24 cellular contexts compared by ENCODE assay signal in the genomic region with DNA sequence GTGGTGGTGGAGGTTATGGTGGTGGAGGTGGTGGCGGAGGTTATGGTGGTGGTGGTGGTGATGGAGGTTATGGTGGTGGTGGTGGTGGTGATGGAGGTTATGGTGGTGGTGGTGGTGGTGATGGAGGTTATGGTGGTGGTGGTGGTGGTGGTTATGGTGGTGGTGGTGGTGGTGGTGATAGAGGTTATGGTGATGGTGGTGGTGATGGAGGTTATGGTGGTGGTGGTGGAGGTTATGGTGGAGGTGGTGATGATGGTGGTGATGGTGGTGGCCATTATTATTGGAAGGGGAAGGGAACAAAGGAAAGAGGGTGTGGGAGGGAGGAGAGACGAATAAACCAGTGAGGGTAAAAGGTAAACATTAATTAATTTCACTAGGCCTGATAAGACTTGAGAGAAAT. TPM values are rescaled to one million over a fixed set of nuclear protein-coding genes. Genes with fewer than 3 reads are reported as not detected.
DNase-seq lines count a peak whose midpoint lies in the region; ATAC-seq, FAIRE-seq and TF ChIP-seq lines count a peak whose summit lies in the region.
"Had no signal": no experiment of that assay in that cellular context is flagged by ENCODE, and none has a peak within 500 bp of the region (broad histone marks: within the 10 kb centered on the region; RNA-seq: fewer than 3 reads in every experiment).

No MANE protein-coding gene starts in this region.

- FAIRE-seq in GM12892 (lab: Jason Lieb, UNC): peak; percentile 94
- FAIRE-seq: RCC 7860 had no signal

- no peak overlapping the region for H3K27ac ChIP-seq in naive thymus-derived CD4-positive, alpha-beta T cell (ENCODE audit: low read depth, low read length)
- H3K27ac ChIP-seq in RWPE1: no peak overlapping the region
- H3K27ac ChIP-seq: GM23248 had no signal

- H3K9me3 Mint-ChIP-seq in activated T-cell treated with anti-CD3 and anti-CD28 coated beads, Interleukin-2, amount 50 U/mL, for 72 hours: peaks cover 0 to 2% of the 10 kb centered on the region in 2 donors
- H3K9me3 Mint-ChIP-seq in activated T-cell treated with anti-CD3 and anti-CD28 coated beads, Interleukin-2, amount 50 U/mL, for 4 hours: no peaks in the 10 kb centered on the region
- peaks cover 0 to 4% (median 0%) of the 10 kb centered on the region in 11 donors for H3K9me3 Mint-ChIP-seq in naive thymus-derived CD4-positive, alpha-beta T cell
- H3K9me3 Mint-ChIP-seq: CD4-positive, alpha-beta T cell had no signal

- DNase-seq in activated T-cell treated with anti-CD3 and anti-CD28 coated beads, Interleukin-2, amount 50 U/mL, for 72 hours: no peak
- DNase-seq in activated T-cell treated with anti-CD3 and anti-CD28 coated beads, Interleukin-2, amount 50 U/mL, for 4 hours: no peak
- no peak for DNase-seq in GM12892 (ENCODE audit: insufficient read length)
- DNase-seq in T-helper 17 cell: no peak
- DNase-seq in naive thymus-derived CD4-positive, alpha-beta T cell: no peak
- DNase-seq in NCI-H2196 treated with DMSO at 0.1 percent for 48 hours (lab: John Stamatoyannopoulos, UW; ENCODE audit: unreplicated experiment): no peak
- no peak for DNase-seq in RWPE1 (ENCODE audit: low spot score)
- no peak for DNase-seq in cerebellar nuclear complex (lab: John Stamatoyannopoulos, UW)
- DNase-seq: Caco-2; CD4-positive, alpha-beta T cell; DMS 273 treated with DMSO at 0.1 percent for 48 hours; DMS79 treated with DMSO at 0.1 percent for 48 hours; GM23248; MV-4-11; NCI-H1105 treated with DMSO at 0.1 percent for 48 hours; NCI-H1694; NCI-H2081; NCI-H2171; NCI-H524 treated with DMSO at 0.1 percent for 48 hours; NCI-H82; Right ventricle myocardium superior had no signal

- H3K4me1 ChIP-seq in naive thymus-derived CD4-positive, alpha-beta T cell (ENCODE audit: control insufficient read depth in 2 of 2, insufficient read depth in 2 of 2, low read length in 2 of 2): peaks cover 17 to 36% of the 10 kb centered on the region in 2 donors

- no peaks in the 10 kb centered on the region for H3K36me3 ChIP-seq in naive thymus-derived CD4-positive, alpha-beta T cell (ENCODE audit: control insufficient read depth in 2 of 3, insufficient read depth in 3 of 3, low read length in 3 of 3)
- H3K36me3 ChIP-seq: BLaER1, HAP-1 had no signal

- H3K36me3 Mint-ChIP-seq in activated T-cell treated with anti-CD3 and anti-CD28 coated beads, Interleukin-2, amount 50 U/mL, for 72 hours (ENCODE audit: insufficient read depth in 2 of 2): peaks cover 0 to 3% of the 10 kb centered on the region in 2 donors
- peaks cover 2% of the 10 kb centered on the region for H3K36me3 Mint-ChIP-seq in activated T-cell treated with anti-CD3 and anti-CD28 coated beads, Interleukin-2, amount 50 U/mL, for 4 hours (ENCODE audit: insufficient read depth)
- peaks cover 4% of the 10 kb centered on the region for H3K36me3 Mint-ChIP-seq in T-helper 17 cell (ENCODE audit: low read depth)
- H3K36me3 Mint-ChIP-seq in naive thymus-derived CD4-positive, alpha-beta T cell: peaks cover 0 to 10% (median 0%) of the 10 kb centered on the region in 5 donors

- no peaks in the 10 kb centered on the region for H3K27me3 Mint-ChIP-seq in activated T-cell treated with anti-CD3 and anti-CD28 coated beads, Interleukin-2, amount 50 U/mL, for 72 hours (ENCODE audit: low read depth)
- H3K27me3 Mint-ChIP-seq in activated T-cell treated with anti-CD3 and anti-CD28 coated beads, Interleukin-2, amount 50 U/mL, for 4 hours (ENCODE audit: low read depth): no peaks in the 10 kb centered on the region
- H3K27me3 Mint-ChIP-seq in T-helper 17 cell: no peaks in the 10 kb centered on the region
- H3K27me3 Mint-ChIP-seq in naive thymus-derived CD4-positive, alpha-beta T cell: peaks cover 0 to 3% (median 0%) of the 10 kb centered on the region in 5 donors
- H3K27me3 Mint-ChIP-seq: CD4-positive, alpha-beta T cell had no signal

- no peak overlapping the region for H3K4me3 ChIP-seq in naive thymus-derived CD4-positive, alpha-beta T cell (ENCODE audit: low read length)
- H3K4me3 ChIP-seq: BLaER1, GM23248, HAP-1 had no signal

- no peak for TF ChIP-seq CTCF in RWPE1 (conservative IDR thresholded peaks at IDR 0.05; ENCODE audit: low read depth)

- no peak for ATAC-seq in activated T-cell treated with anti-CD3 and anti-CD28 coated beads, Interleukin-2, amount 50 U/mL, for 72 hours (replicated peaks in 1 of 2)
- ATAC-seq in activated T-cell treated with anti-CD3 and anti-CD28 coated beads, Interleukin-2, amount 50 U/mL, for 4 hours: no peak
- no peak for ATAC-seq in T-helper 17 cell
- ATAC-seq in naive thymus-derived CD4-positive, alpha-beta T cell: no peak

- no peak for TF ChIP-seq POLR2A in GM12892 (IDR thresholded peaks at IDR 0.05; ENCODE audit: low read depth, low read length)

- H3K27me3 ChIP-seq in naive thymus-derived CD4-positive, alpha-beta T cell (ENCODE audit: control insufficient read depth in 2 of 2, insufficient read depth in 2 of 2, low read length in 2 of 2): no peaks in the 10 kb centered on the region
- H3K27me3 ChIP-seq: BLaER1 had no signal

- intact Hi-C loops in naive thymus-derived CD4-positive, alpha-beta T cell (cut with micrococcal nuclease): no loop called here

- H3K4me1 Mint-ChIP-seq in activated T-cell treated with anti-CD3 and anti-CD28 coated beads, Interleukin-2, amount 50 U/mL, for 72 hours (ENCODE audit: low read depth): peaks cover 40% of the 10 kb centered on the region
- H3K4me1 Mint-ChIP-seq in activated T-cell treated with anti-CD3 and anti-CD28 coated beads, Interleukin-2, amount 50 U/mL, for 4 hours (ENCODE audit: low read depth): peaks cover 48% of the 10 kb centered on the region
- H3K4me1 Mint-ChIP-seq in T-helper 17 cell: peaks cover 33% of the 10 kb centered on the region
- H3K4me1 Mint-ChIP-seq in naive thymus-derived CD4-positive, alpha-beta T cell: peaks cover 31 to 58% (median 42%) of the 10 kb centered on the region in 7 donors

- H3K9me3 ChIP-seq in T-helper 17 cell (ENCODE audit: control insufficient read depth, low read length, poor library complexity, severe bottlenecking): no peaks in the 10 kb centered on the region
- no peaks in the 10 kb centered on the region for H3K9me3 ChIP-seq in naive thymus-derived CD4-positive, alpha-beta T cell (ENCODE audit: control insufficient read depth in 2 of 3, low read length in 3 of 3)
- H3K9me3 ChIP-seq: BLaER1, Caco-2, HAP-1 had no signal

- POLR2A ChIA-PET in naive thymus-derived CD4-positive, alpha-beta T cell (lab: Charles Lee): no interaction called here
- POLR2A ChIA-PET in RWPE1 (lab: Yijun Ruan, JAX; ENCODE audit: low non-redundant PET): no interaction called here

- peak overlapping the region; percentile 91 for H3K27ac Mint-ChIP-seq in activated T-cell treated with anti-CD3 and anti-CD28 coated beads, Interleukin-2, amount 50 U/mL, for 72 hours
- peak overlapping the region; percentile 69 for H3K27ac Mint-ChIP-seq in T-helper 17 cell
- peak overlapping the region in 5 of 9 donors; percentile 43 to 79 (median 57) for H3K27ac Mint-ChIP-seq in naive thymus-derived CD4-positive, alpha-beta T cell

- no peak overlapping the region for H3K4me3 Mint-ChIP-seq in activated T-cell treated with anti-CD3 and anti-CD28 coated beads, Interleukin-2, amount 50 U/mL, for 72 hours
- no peak overlapping the region for H3K4me3 Mint-ChIP-seq in activated T-cell treated with anti-CD3 and anti-CD28 coated beads, Interleukin-2, amount 50 U/mL, for 4 hours
- no peak overlapping the region for H3K4me3 Mint-ChIP-seq in T-helper 17 cell
- H3K4me3 Mint-ChIP-seq in naive thymus-derived CD4-positive, alpha-beta T cell: peak overlapping the region in 1 of 10 donors; percentile 21
- H3K4me3 Mint-ChIP-seq: CD4-positive, alpha-beta T cell had no signal

- CTCF ChIA-PET in naive thymus-derived CD4-positive, alpha-beta T cell (lab: Charles Lee): no interaction called here
- CTCF ChIA-PET in RWPE1 (lab: Yijun Ruan, JAX): no interaction called here

RNA-seq across cellular contexts. Expression of a gene that starts 53.5 kb away (rescaled TPM):
- total RNA-seq in activated T-cell treated with anti-CD3 and anti-CD28 coated beads, Interleukin-2, amount 50 U/mL, for 72 hours: 10 to 100 TPM; 64.0 to 82.8 TPM
- 10 to 100 TPM; 68.1 to 74.4 (median 69.9) TPM for total RNA-seq in activated T-cell treated with anti-CD3 and anti-CD28 coated beads, Interleukin-2, amount 50 U/mL, for 4 hours
- polyA plus RNA-seq in GM12892 (2012; ENCODE audit: missing spikeins): 14.2 TPM
- 10 to 100 TPM; 68.7 to 81.9 TPM for total RNA-seq in T-helper 17 cell
- 10 to 100 TPM; 63.6 to 97.2 (median 78.1) TPM for total RNA-seq in naive thymus-derived CD4-positive, alpha-beta T cell
- polyA plus RNA-seq in naive thymus-derived CD4-positive, alpha-beta T cell: 1 to 10 TPM; 3.3 to 3.8 TPM
